8 cellular contexts compared by ENCODE assay signal in genomic region chr17:75457047-75457654, GRCh38. TPM values are rescaled to one million over a fixed set of nuclear protein-coding genes. Genes with fewer than 3 reads are reported as not detected.
DNase-seq lines count a peak whose midpoint lies in the region; ATAC-seq and TF ChIP-seq lines count a peak whose summit lies in the region.

No MANE protein-coding gene starts in this region.

- TF ChIP-seq CTCF in left ventricle myocardium inferior (IDR thresholded peaks at IDR 0.05; ENCODE audit: borderline replicate concordance): peak; percentile 19
- TF ChIP-seq CTCF in parathyroid adenoma (IDR thresholded peaks at IDR 0.05): no peak

- H3K27ac ChIP-seq in left ventricle myocardium inferior (replicated peaks): peak overlapping the region; percentile 92
- H3K27ac ChIP-seq in parathyroid adenoma: peak overlapping the region; percentile 78

- no peaks in the 10 kb centered on the region for H3K27me3 Mint-ChIP-seq in activated T-cell treated with anti-CD3 and anti-CD28 coated beads, Interleukin-2, amount 50 U/mL, for 24 hours
- no peaks in the 10 kb centered on the region for H3K27me3 Mint-ChIP-seq in activated naive CD8-positive, alpha-beta T cell

- ATAC-seq in esophagus mucosa: no peak
- ATAC-seq in GM18861 (IDR thresholded peaks at IDR 0.05; ENCODE audit: unreplicated experiment): no peak

- H3K9me3 ChIP-seq in left ventricle myocardium inferior (replicated peaks): no peaks in the 10 kb centered on the region
- H3K9me3 ChIP-seq in parathyroid adenoma (ENCODE audit: control insufficient read depth, low read length): no peaks in the 10 kb centered on the region

- peaks cover 11% of the 10 kb centered on the region for H3K36me3 Mint-ChIP-seq in activated T-cell treated with anti-CD3 and anti-CD28 coated beads, Interleukin-2, amount 50 U/mL, for 24 hours (ENCODE audit: low read depth)
- H3K36me3 Mint-ChIP-seq in activated naive CD8-positive, alpha-beta T cell: no peaks in the 10 kb centered on the region

- intact Hi-C loops in left ventricle myocardium inferior (cut with micrococcal nuclease): no loop called here

- H3K4me3 Mint-ChIP-seq in activated T-cell treated with anti-CD3 and anti-CD28 coated beads, Interleukin-2, amount 50 U/mL, for 24 hours: peak overlapping the region; percentile 92
- peak overlapping the region; percentile 93 for H3K4me3 Mint-ChIP-seq in activated naive CD8-positive, alpha-beta T cell

- H3K9me3 Mint-ChIP-seq in activated T-cell treated with anti-CD3 and anti-CD28 coated beads, Interleukin-2, amount 50 U/mL, for 24 hours: no peaks in the 10 kb centered on the region
- H3K9me3 Mint-ChIP-seq in activated naive CD8-positive, alpha-beta T cell (ENCODE audit: low read depth): no peaks in the 10 kb centered on the region

- H3K27ac Mint-ChIP-seq in activated T-cell treated with anti-CD3 and anti-CD28 coated beads, Interleukin-2, amount 50 U/mL, for 24 hours: peak overlapping the region; percentile 92
- peak overlapping the region; percentile 85 for H3K27ac Mint-ChIP-seq in activated naive CD8-positive, alpha-beta T cell

- H3K9ac ChIP-seq in parathyroid adenoma: peak overlapping the region; percentile 98

- peak overlapping the region; percentile 93 for H3K4me3 ChIP-seq in left ventricle myocardium inferior
- H3K4me3 ChIP-seq in parathyroid adenoma (ENCODE audit: low read depth, low read length): peak overlapping the region; percentile 91

- H3K4me2 ChIP-seq in parathyroid adenoma (ENCODE audit: low read length): peak overlapping the region; percentile 91

- H3K36me3 ChIP-seq in left ventricle myocardium inferior (no peaks in the 10 kb centered on the region), parathyroid adenoma (ENCODE audit: control insufficient read depth, insufficient read depth, low read length) (no peaks in the 10 kb centered on the region)

- no peaks in the 10 kb centered on the region for H3K27me3 ChIP-seq in left ventricle myocardium inferior (ENCODE audit: low read depth)
- H3K27me3 ChIP-seq in parathyroid adenoma (ENCODE audit: control insufficient read depth, insufficient read depth, low read length): no peaks in the 10 kb centered on the region

- peaks cover 34% of the 10 kb centered on the region for H3K4me1 Mint-ChIP-seq in activated T-cell treated with anti-CD3 and anti-CD28 coated beads, Interleukin-2, amount 50 U/mL, for 24 hours (ENCODE audit: low read depth)
- H3K4me1 Mint-ChIP-seq in activated naive CD8-positive, alpha-beta T cell (ENCODE audit: low read depth): peaks cover 34% of the 10 kb centered on the region

- peaks cover 51% of the 10 kb centered on the region for H3K4me1 ChIP-seq in left ventricle myocardium inferior
- peaks cover 5% of the 10 kb centered on the region for H3K4me1 ChIP-seq in parathyroid adenoma

- no peak for DNase-seq in activated T-cell treated with anti-CD3 and anti-CD28 coated beads, Interleukin-2, amount 50 U/mL, for 24 hours
- DNase-seq in activated T-cell treated with anti-CD3 and anti-CD28 coated beads, Interleukin-2, amount 50 U/mL, for 1 hour: no peak
- DNase-seq in NCI-H524 (lab: John Stamatoyannopoulos, UW) (peak; percentile 87 to 88), left ventricle myocardium inferior (no peak)

- H3K79me2 ChIP-seq in parathyroid adenoma: peaks cover 15% of the 10 kb centered on the region

- peak overlapping the region; percentile 87 for H2AFZ ChIP-seq in parathyroid adenoma

RNA-seq across cellular contexts. Expression of gene TMEM94, which starts 0.7 kb away (rescaled TPM):
- 38.8 TPM for total RNA-seq in left ventricle myocardium inferior
- 36.2 TPM for total RNA-seq in esophagus mucosa

RNA-seq across cellular contexts. Expression of gene GRB2, which starts 51.7 kb away (rescaled TPM):
- total RNA-seq in left ventricle myocardium inferior (42.2 TPM), esophagus mucosa (64.4 TPM)

RNA-seq across cellular contexts. Expression of gene CASKIN2, which starts 58.2 kb away (rescaled TPM):
- 34.3 TPM for total RNA-seq in left ventricle myocardium inferior
- 13.9 TPM for total RNA-seq in esophagus mucosa

RNA-seq across cellular contexts. Expression of gene TSEN54, which starts 59.2 kb away (rescaled TPM):
- total RNA-seq in left ventricle myocardium inferior: 6.8 TPM
- total RNA-seq in esophagus mucosa: 23.2 TPM

Comparison
In these comparisons a context has a peak if more than half of its experiments do, and no peak if none do; other contexts are left out.
1. DNase-seq: peak in NCI-H524 (2 of 2); none in activated T-cell treated with anti-CD3 and anti-CD28 coated beads, Interleukin-2, amount 50 U/mL, for 24 hours (single experiment), activated T-cell treated with anti-CD3 and anti-CD28 coated beads, Interleukin-2, amount 50 U/mL, for 1 hour (single experiment) and left ventricle myocardium inferior (single experiment).